Comparison of ENCODE assay signal across 9 cellular contexts in the genomic region with DNA sequence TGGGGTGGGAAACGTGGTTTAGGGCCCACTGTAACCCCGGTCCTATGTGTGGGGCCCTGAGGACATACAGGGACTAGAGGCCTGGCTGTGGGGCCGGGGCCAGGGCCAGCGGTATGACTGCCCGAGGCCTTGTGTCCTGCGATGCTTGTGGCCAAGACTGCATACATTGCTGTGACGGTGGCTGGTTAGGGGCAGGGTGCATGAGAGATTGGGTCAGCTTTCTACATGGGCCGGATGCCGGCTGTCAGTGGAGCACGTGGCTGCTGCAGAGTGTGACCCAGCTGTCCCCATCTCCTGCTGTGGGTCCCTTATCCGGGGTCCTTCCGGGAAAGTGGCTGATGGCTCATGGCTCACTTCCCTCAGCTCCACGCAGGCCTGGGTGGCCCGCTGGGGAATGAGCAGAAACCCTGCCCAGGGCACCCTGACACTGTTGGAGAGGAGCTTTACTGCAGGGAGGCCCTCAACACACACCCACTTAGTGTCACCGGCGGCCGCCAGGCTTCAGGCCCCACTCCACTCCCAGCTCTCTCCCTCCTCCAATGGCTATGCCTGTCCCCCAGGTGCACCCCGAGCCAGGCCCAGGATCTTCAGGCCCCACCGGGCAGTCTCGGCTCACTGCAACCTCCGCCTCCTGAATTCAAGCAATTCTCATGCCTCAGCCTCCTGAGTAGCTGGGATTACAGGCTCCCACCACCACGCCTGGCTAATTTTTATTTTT. TPM values are rescaled to one million over a fixed set of nuclear protein-coding genes. Genes with fewer than 3 reads are reported as not detected.
DNase-seq lines count a peak whose midpoint lies in the region; ATAC-seq lines count a peak whose summit lies in the region.
"Had no signal": no experiment of that assay in that cellular context is flagged by ENCODE, and none has a peak within 500 bp of the region (broad histone marks: within the 10 kb centered on the region; RNA-seq: fewer than 3 reads in every experiment).

No MANE protein-coding gene starts in this region.

- 84% methylated on average over 22 of the region's 22 CpGs for WGBS in mesenchymal stem cell

- DNase-seq in activated T-cell treated with anti-CD3 and anti-CD28 coated beads, Interleukin-2, amount 50 U/mL, for 4 hours: no peak
- DNase-seq in activated T-cell treated with anti-CD3 and anti-CD28 coated beads, Interleukin-2, amount 50 U/mL, for 1 hour: no peak
- DNase-seq in left ventricle myocardium superior (no peak), mesenchymal stem cell (no peak), G401 (ENCODE audit: low spot score) (no peak)
- no peak for DNase-seq in stimulated activated naive B cell treated with anti-CD40 and anti-IgM and Interleukin-4, amounts not matched to agents 10 μg/mL and 1 μg/mL and 100 μg/mL, for 72 hours
- DNase-seq: HCEC 1CT, kidney glomerular epithelial cell, NCI-H1105 had no signal

- no peak overlapping the region for H2AK5ac ChIP-seq in mesenchymal stem cell (ENCODE audit: low read length, severe bottlenecking)

- peaks cover 39 to 54% of the 10 kb centered on the region in 2 experiments for H3K27me3 ChIP-seq in mesenchymal stem cell (ENCODE audit: control insufficient read depth in 1 of 2, insufficient read depth in 1 of 2, low read length in 2 of 2)

- H3K4me1 ChIP-seq in mesenchymal stem cell (ENCODE audit: control insufficient read depth, insufficient read depth, low read depth, low read length): peaks cover 23% of the 10 kb centered on the region

- no peak overlapping the region for H2BK12ac ChIP-seq in mesenchymal stem cell (ENCODE audit: low read length in 2 of 2)

- H2BK5ac ChIP-seq in mesenchymal stem cell (ENCODE audit: low read depth, low read length, poor library complexity, severe bottlenecking): no peak overlapping the region

- no peaks in the 10 kb centered on the region for H3K9me3 Mint-ChIP-seq in activated T-cell treated with anti-CD3 and anti-CD28 coated beads, Interleukin-2, amount 50 U/mL, for 4 hours
- no peaks in the 10 kb centered on the region for H3K9me3 Mint-ChIP-seq in stimulated activated naive B cell treated with anti-CD40 and anti-IgM and Interleukin-4, amounts not matched to agents 10 μg/mL and 1 μg/mL and 100 μg/mL, for 72 hours

- no peak for ATAC-seq in activated T-cell treated with anti-CD3 and anti-CD28 coated beads, Interleukin-2, amount 50 U/mL, for 4 hours
- peak; percentile 4 for ATAC-seq in left ventricle myocardium superior
- ATAC-seq in stimulated activated naive B cell treated with anti-CD40 and anti-IgM and Interleukin-4, amounts not matched to agents 10 μg/mL and 1 μg/mL and 100 μg/mL, for 72 hours (replicated peaks): no peak

- H3K18ac ChIP-seq in mesenchymal stem cell (ENCODE audit: low read depth in 1 of 2, low read length in 2 of 2): no peak overlapping the region

- peak overlapping the region; percentile 51 for H3K27ac Mint-ChIP-seq in stimulated activated naive B cell treated with anti-CD40 and anti-IgM and Interleukin-4, amounts not matched to agents 10 μg/mL and 1 μg/mL and 100 μg/mL, for 72 hours

- H3K36me3 ChIP-seq in mesenchymal stem cell (ENCODE audit: control insufficient read depth in 1 of 2, insufficient read depth in 2 of 2, low read depth in 1 of 2, low read length in 2 of 2): no peaks in the 10 kb centered on the region

- H3K4ac ChIP-seq in mesenchymal stem cell (ENCODE audit: low read depth in 1 of 2, low read length in 2 of 2): no peak overlapping the region

- in situ Hi-C loops in G401 (cut with HindIII; ENCODE audit: low sequenced_read_pairs): no loop called here

- no peaks in the 10 kb centered on the region for H3K79me1 ChIP-seq in mesenchymal stem cell (replicated peaks; ENCODE audit: low read length, poor library complexity, severe bottlenecking)

- peaks cover 27% of the 10 kb centered on the region for H3K27me3 Mint-ChIP-seq in activated T-cell treated with anti-CD3 and anti-CD28 coated beads, Interleukin-2, amount 50 U/mL, for 4 hours (ENCODE audit: low read depth)
- H3K27me3 Mint-ChIP-seq in stimulated activated naive B cell treated with anti-CD40 and anti-IgM and Interleukin-4, amounts not matched to agents 10 μg/mL and 1 μg/mL and 100 μg/mL, for 72 hours: peaks cover 38 to 47% of the 10 kb centered on the region in 2 donors

- H3K23ac ChIP-seq in mesenchymal stem cell (ENCODE audit: low read length in 2 of 2): no peak overlapping the region

- no peaks in the 10 kb centered on the region for H3K36me3 Mint-ChIP-seq in activated T-cell treated with anti-CD3 and anti-CD28 coated beads, Interleukin-2, amount 50 U/mL, for 4 hours (ENCODE audit: insufficient read depth)
- H3K36me3 Mint-ChIP-seq in stimulated activated naive B cell treated with anti-CD40 and anti-IgM and Interleukin-4, amounts not matched to agents 10 μg/mL and 1 μg/mL and 100 μg/mL, for 72 hours: no peaks in the 10 kb centered on the region

- H2BK120ac ChIP-seq in mesenchymal stem cell (ENCODE audit: low read depth, low read length): no peak overlapping the region

- H3K4me1 Mint-ChIP-seq in activated T-cell treated with anti-CD3 and anti-CD28 coated beads, Interleukin-2, amount 50 U/mL, for 4 hours (ENCODE audit: low read depth): peaks cover 9% of the 10 kb centered on the region
- H3K4me1 Mint-ChIP-seq in stimulated activated naive B cell treated with anti-CD40 and anti-IgM and Interleukin-4, amounts not matched to agents 10 μg/mL and 1 μg/mL and 100 μg/mL, for 72 hours: peaks cover 7 to 27% of the 10 kb centered on the region in 2 donors

- H2BK15ac ChIP-seq in mesenchymal stem cell (ENCODE audit: low read depth, poor library complexity, severe bottlenecking): no peak overlapping the region

- H3K4me2 ChIP-seq in mesenchymal stem cell (ENCODE audit: low read length, poor library complexity, severe bottlenecking): no peak overlapping the region

- no peak overlapping the region for H3K27ac ChIP-seq in mesenchymal stem cell (ENCODE audit: low read length, poor library complexity, severe bottlenecking)

- peak overlapping the region; percentile 73 for H3K4me3 Mint-ChIP-seq in activated T-cell treated with anti-CD3 and anti-CD28 coated beads, Interleukin-2, amount 50 U/mL, for 4 hours
- H3K4me3 Mint-ChIP-seq in stimulated activated naive B cell treated with anti-CD40 and anti-IgM and Interleukin-4, amounts not matched to agents 10 μg/mL and 1 μg/mL and 100 μg/mL, for 72 hours: peak overlapping the region; percentile 68 to 75

- intact Hi-C loops in left ventricle myocardium superior (cut with micrococcal nuclease): no loop called here

- H4K8ac ChIP-seq in mesenchymal stem cell (ENCODE audit: low read length): no peak overlapping the region

- H2AFZ ChIP-seq in mesenchymal stem cell (ENCODE audit: low read depth, low read length): no peak overlapping the region

- no peak overlapping the region for H3K4me3 ChIP-seq in mesenchymal stem cell (ENCODE audit: insufficient read depth in 1 of 2, low read depth in 1 of 2, low read length in 2 of 2)

- no peak overlapping the region for H4K91ac ChIP-seq in mesenchymal stem cell (ENCODE audit: low read length)

- no peak overlapping the region for H3K9ac ChIP-seq in mesenchymal stem cell (ENCODE audit: low read length)

- no peak overlapping the region for H3K14ac ChIP-seq in mesenchymal stem cell (ENCODE audit: low read length in 2 of 2)

- H3K9me3 ChIP-seq in mesenchymal stem cell (ENCODE audit: control insufficient read depth, low read length): no peaks in the 10 kb centered on the region

RNA-seq across cellular contexts. Expression of a gene that starts 0.8 kb away (rescaled TPM):
- total RNA-seq in activated T-cell treated with anti-CD3 and anti-CD28 coated beads, Interleukin-2, amount 50 U/mL, for 4 hours: under 1 TPM in 1 of 3 donors, not detected in 2; 0.18 TPM
- total RNA-seq in left ventricle myocardium superior: 14.8 TPM
- polyA plus RNA-seq in mesenchymal stem cell (2013, experiment 1 of 2): 1.4 TPM
- polyA plus RNA-seq in mesenchymal stem cell (2013, experiment 2 of 2): 1.3 TPM
- total RNA-seq in G401 (2014; rRNA removed; shearing (Covaris generic)): 0.37 TPM in 1 of 2 replicates, not detected in the other

RNA-seq across cellular contexts. Expression of a gene that starts 3.9 kb away (rescaled TPM):
- total RNA-seq in activated T-cell treated with anti-CD3 and anti-CD28 coated beads, Interleukin-2, amount 50 U/mL, for 4 hours: not detected
- total RNA-seq in left ventricle myocardium superior: 14.9 TPM
- polyA plus RNA-seq in mesenchymal stem cell (2013, experiment 1 of 2): 0.11 TPM
- polyA plus RNA-seq in mesenchymal stem cell (2013, experiment 2 of 2): 0.19 TPM
- 2.6 and 12.2 TPM in 2 replicates for total RNA-seq in G401 (2014; rRNA removed; shearing (Covaris generic))

RNA-seq across cellular contexts. Expression of a gene that starts 6.4 kb away (rescaled TPM):
- not detected for total RNA-seq in activated T-cell treated with anti-CD3 and anti-CD28 coated beads, Interleukin-2, amount 50 U/mL, for 4 hours
- total RNA-seq in left ventricle myocardium superior: 2.6 TPM
- not detected for polyA plus RNA-seq in mesenchymal stem cell (2013, experiment 1 of 2)
- polyA plus RNA-seq in mesenchymal stem cell (2013, experiment 2 of 2): not detected
- total RNA-seq in G401 (2014; rRNA removed; shearing (Covaris generic)): not detected in 2 replicates

RNA-seq across cellular contexts. Expression of a gene that starts 41.9 kb away (rescaled TPM):
- 10 to 100 TPM; 14.5 to 19.3 (median 17.3) TPM for total RNA-seq in activated T-cell treated with anti-CD3 and anti-CD28 coated beads, Interleukin-2, amount 50 U/mL, for 4 hours
- total RNA-seq in left ventricle myocardium superior: 143 TPM
- 118 TPM for polyA plus RNA-seq in mesenchymal stem cell (2013, experiment 1 of 2)
- 110 TPM for polyA plus RNA-seq in mesenchymal stem cell (2013, experiment 2 of 2)
- total RNA-seq in G401 (2014; rRNA removed; shearing (Covaris generic)): 70.3 and 97.6 TPM in 2 replicates

RNA-seq across cellular contexts. Expression of a gene that starts 47.3 kb away (rescaled TPM):
- 10 to 100 TPM; 76.0 to 82.0 (median 76.2) TPM for total RNA-seq in activated T-cell treated with anti-CD3 and anti-CD28 coated beads, Interleukin-2, amount 50 U/mL, for 4 hours
- total RNA-seq in left ventricle myocardium superior: 25.4 TPM
- polyA plus RNA-seq in mesenchymal stem cell (2013, experiment 1 of 2): 38.5 TPM
- polyA plus RNA-seq in mesenchymal stem cell (2013, experiment 2 of 2): 36.3 TPM
- 45.8 and 56.7 TPM in 2 replicates for total RNA-seq in G401 (2014; rRNA removed; shearing (Covaris generic))

Comparison
In these comparisons a context has a peak if more than half of its experiments do, and no peak if none do; other contexts are left out.
1. RNA of a gene that starts 0.8 kb away (total RNA-seq): 14.8 TPM in left ventricle myocardium superior (single experiment); 0.37 TPM in G401 and 0.18 TPM in activated T-cell treated with anti-CD3 and anti-CD28 coated beads, Interleukin-2, amount 50 U/mL, for 4 hours; every median in the first group is over 10 times any median in the second.